8 cellular contexts compared by ENCODE assay signal in the genomic region with DNA sequence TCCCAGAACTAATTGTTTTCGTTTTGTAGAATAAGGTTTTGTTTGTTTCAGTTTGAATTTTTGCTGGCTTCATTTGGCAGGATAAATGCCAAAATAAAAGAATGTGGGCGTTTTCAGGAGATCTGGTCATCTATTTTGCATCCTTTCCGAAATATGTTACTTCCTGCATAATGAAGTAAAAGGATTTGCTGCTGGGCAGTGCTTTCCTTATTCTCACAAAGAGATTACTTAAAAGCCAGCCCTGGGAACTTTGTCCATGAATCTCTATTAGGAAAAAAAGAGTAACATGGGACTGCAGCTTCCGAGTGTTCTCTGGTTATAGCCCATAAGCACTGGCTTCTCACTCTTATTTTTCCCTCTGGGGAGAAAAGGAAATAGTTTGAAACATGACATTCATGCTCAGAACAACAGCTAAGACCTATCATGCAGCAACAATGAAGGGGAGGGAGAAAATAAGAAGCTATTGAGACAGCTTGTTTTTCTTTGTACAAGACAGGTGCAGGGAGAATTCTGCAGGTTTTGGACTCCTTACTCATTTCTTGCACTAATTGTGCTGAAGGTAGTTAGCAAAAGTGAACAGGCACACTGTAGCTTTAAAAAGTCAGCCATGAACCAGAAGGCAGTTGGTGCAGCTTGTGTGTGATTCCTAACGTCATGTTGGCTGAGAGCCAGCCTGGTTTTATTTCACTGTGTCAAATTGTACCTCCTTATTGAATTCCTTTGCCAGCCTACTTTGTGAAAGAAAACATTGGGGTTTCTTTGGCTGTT. TPM values are rescaled to one million over a fixed set of nuclear protein-coding genes. Genes with fewer than 3 reads are reported as not detected.
DNase-seq lines count a peak whose midpoint lies in the region; ATAC-seq, FAIRE-seq and TF ChIP-seq lines count a peak whose summit lies in the region.

TSS of gene SAMD13 (plus strand) at position 718 of the 768 bp plus-strand sequence. CDS start 1,527 bp downstream, outside the sequence.

- ATAC-seq in right cardiac atrium = peak; percentile 58 to 67

- H3K27ac ChIP-seq in KOPT-K1 (ENCODE audit: low read depth, low read length, poor library complexity, severe bottlenecking) = peak within 1 kb of the TSS; percentile 97
- peak within 1 kb of the TSS; percentile 10 to 99 (median 75) for H3K27ac ChIP-seq in Peyer's patch
- peak within 1 kb of the TSS; percentile 26 for H3K27ac ChIP-seq in right cardiac atrium (ENCODE audit: low read length)
- H3K27ac ChIP-seq in rectal smooth muscle tissue (ENCODE audit: low read depth, low read length) = peak within 1 kb of the TSS; percentile 69

- H3K36me3 ChIP-seq in KOPT-K1 (ENCODE audit: insufficient read depth, low read length) = no peaks in the 10 kb centered on the region
- H3K36me3 ChIP-seq in Peyer's patch = no peaks in the 10 kb centered on the region
- no peaks in the 10 kb centered on the region for H3K36me3 ChIP-seq in rectal smooth muscle tissue (ENCODE audit: control insufficient read depth, insufficient read depth, low read length)

- intact Hi-C loops in right cardiac atrium (cut with DNase I) = loop anchor here in 1 of 4 donors (10.0 kb wide), 1 partner anchor 134 kb away; no protein-coding TSS in a partner anchor

- FAIRE-seq in HTR-8/SVneo (lab: Jason Lieb, UNC) = no peak

- H3K4me1 ChIP-seq in Peyer's patch (peaks cover 0 to 31% (median 3%) of the 10 kb centered on the region in 4 donors), right cardiac atrium (ENCODE audit: control insufficient read depth, insufficient read depth, low read length) (no peaks in the 10 kb centered on the region), rectal smooth muscle tissue (ENCODE audit: control insufficient read depth, insufficient read depth, low read length) (peaks cover 9% of the 10 kb centered on the region)

- peak within 1 kb of the TSS in 2 of 4 donors; percentile 41 to 44 for H3K4me3 ChIP-seq in Peyer's patch
- H3K4me3 ChIP-seq in right cardiac atrium (ENCODE audit: low read length) = peak within 1 kb of the TSS; percentile 61
- peak within 1 kb of the TSS; percentile 64 for H3K4me3 ChIP-seq in rectal smooth muscle tissue (ENCODE audit: low read length)

- TF ChIP-seq POLR2A in Peyer's patch (IDR thresholded peaks at IDR 0.05) = no peak

- WGBS in right cardiac atrium = 13% methylated on average over 5 of the region's 5 CpGs

- H3K9me3 ChIP-seq in KOPT-K1 (ENCODE audit: insufficient read depth, low read length, poor library complexity, severe bottlenecking) (peaks cover 3% of the 10 kb centered on the region), Peyer's patch (no peaks in the 10 kb centered on the region), right cardiac atrium (ENCODE audit: control insufficient read depth, low read length) (no peaks in the 10 kb centered on the region)

- DNase-seq in NCI-H1417 (lab: John Stamatoyannopoulos, UW) = peak; percentile 62 to 89 (median 78)
- DNase-seq in NCI-H1417 treated with DMSO at 0.1 percent for 48 hours (lab: John Stamatoyannopoulos, UW) = no peak
- DNase-seq in Peyer's patch = peak in 2 of 3 donors; percentile 40 to 92
- peak in 46 of 56 donors; percentile 4 to 88 (median 50) for DNase-seq in amygdala (lab: John Stamatoyannopoulos, UW)
- DNase-seq in right cardiac atrium = peak; percentile 55 to 84 (median 65)
- DNase-seq in HTR-8/SVneo (ENCODE audit: insufficient read length, low spot score) = no peak

- no peaks in the 10 kb centered on the region for H3K27me3 ChIP-seq in Peyer's patch
- H3K27me3 ChIP-seq in right cardiac atrium (ENCODE audit: control insufficient read depth, insufficient read depth) = no peaks in the 10 kb centered on the region
- H3K27me3 ChIP-seq in rectal smooth muscle tissue (ENCODE audit: control insufficient read depth, insufficient read depth, low read length) = no peaks in the 10 kb centered on the region

- H3K9ac ChIP-seq in rectal smooth muscle tissue (ENCODE audit: low read length) = no peak within 1 kb of the TSS

- TF ChIP-seq CTCF in Peyer's patch (IDR thresholded peaks at IDR 0.05) = no peak

RNA-seq across cellular contexts. Expression of gene SAMD13, which starts in this region (rescaled TPM):
- total RNA-seq in Peyer's patch (1 to 10 TPM; 1.1 to 3.5 (median 2.3) TPM), right cardiac atrium (1 to 10 TPM in 3 of 4 donors, under 1 TPM in 1; 0.92 to 2.9 (median 1.7) TPM)
- polyA plus RNA-seq in right cardiac atrium = 1.2 TPM

Comparison
In these comparisons a context has a peak if more than half of its experiments do, and no peak if none do; other contexts are left out.
1. DNase-seq: peak in NCI-H1417 (3 of 3), Peyer's patch (2 of 3), amygdala (46 of 56) and right cardiac atrium (3 of 3); none in NCI-H1417 treated with DMSO at 0.1 percent for 48 hours (single experiment) and HTR-8/SVneo (single experiment).
2. H3K27ac ChIP-seq: peak in every context shown above with its lines; median percentile 97 in KOPT-K1; 75 in Peyer's patch; 69 in rectal smooth muscle tissue; 26 in right cardiac atrium.